Comparison of ENCODE assay signal across 28 cellular contexts in genomic region chrX:19548279-19548678, GRCh38. TPM values are rescaled to one million over a fixed set of nuclear protein-coding genes. Genes with fewer than 3 reads are reported as not detected.
A peak's percentile ranks its signal among the peaks of the same experiment; 100 is the strongest.
DNase-seq lines count a peak whose midpoint lies in the region; ATAC-seq, FAIRE-seq and TF ChIP-seq lines count a peak whose summit lies in the region.
"Had no signal": no experiment of that assay in that cellular context is flagged by ENCODE, and none has a peak within 500 bp of the region (broad histone marks: within the 10 kb centered on the region; RNA-seq: fewer than 3 reads in every experiment).

No MANE protein-coding gene starts in this region.

- no peak overlapping the region for H2BK120ac ChIP-seq in mesenchymal stem cell (ENCODE audit: low read depth, low read length)

- WGBS in mesenchymal stem cell = 86% methylated on average over 1 of the region's 2 CpGs

- no peak for DNase-seq in activated T-cell treated with anti-CD3 and anti-CD28 coated beads, Interleukin-2, amount 50 U/mL, for 4 hours
- DNase-seq in activated T-cell treated with anti-CD3 and anti-CD28 coated beads for 4 hours = no peak
- DNase-seq in GM12891 (ENCODE audit: insufficient read length, low spot score) = no peak
- DNase-seq in stimulated activated effector memory CD8-positive, alpha-beta T cell treated with anti-CD3 and anti-CD28 coated beads, Interleukin-12 subunit alpha, Interleukin-12 subunit beta, amount 100 ng/mL, for 72 hours (ENCODE audit: low spot score in 2 of 2) = no peak
- DNase-seq in mesenchymal stem cell = no peak
- DNase-seq in COLO668 (lab: John Stamatoyannopoulos, UW; ENCODE audit: unreplicated experiment) = no peak
- DNase-seq: activated CD4-positive, alpha-beta T cell treated with anti-CD3 and anti-CD28 coated beads for 4 hours; activated naive CD4-positive, alpha-beta T cell treated with anti-CD3 and anti-CD28 coated beads, Interleukin-2, amount 50 U/mL, for 16 hours; BE2C; Caco-2; effector CD8-positive, alpha-beta T cell; KBM-7; left colon; NCI-H1092; NCI-H1694; ovary; Right ventricle myocardium superior; stimulated activated naive CD4-positive, alpha-beta T cell had no signal

- no peak overlapping the region for H3K4ac ChIP-seq in mesenchymal stem cell (ENCODE audit: low read depth in 1 of 2, low read length in 2 of 2)

- no peaks in the 10 kb centered on the region for H3K9me3 ChIP-seq in mesenchymal stem cell (ENCODE audit: control insufficient read depth, low read length)
- H3K9me3 ChIP-seq: ascending aorta, BE2C, Caco-2, ovary, thoracic aorta had no signal

- H3K4me1 Mint-ChIP-seq in activated T-cell treated with anti-CD3 and anti-CD28 coated beads, Interleukin-2, amount 50 U/mL, for 4 hours (ENCODE audit: low read depth) = peaks cover 27% of the 10 kb centered on the region
- H3K4me1 Mint-ChIP-seq in activated naive CD8-positive, alpha-beta T cell (ENCODE audit: low read depth) = peaks cover 13% of the 10 kb centered on the region
- peaks cover 72% of the 10 kb centered on the region for H3K4me1 Mint-ChIP-seq in stimulated activated effector memory CD8-positive, alpha-beta T cell treated with anti-CD3 and anti-CD28 coated beads, Interleukin-12 subunit alpha, Interleukin-12 subunit beta, amount 100 ng/mL, for 72 hours
- H3K4me1 Mint-ChIP-seq: neural crest cell had no signal

- no peak overlapping the region for H3K23ac ChIP-seq in mesenchymal stem cell (ENCODE audit: low read length in 2 of 2)

- no peak overlapping the region for H2AK5ac ChIP-seq in mesenchymal stem cell (ENCODE audit: low read length, severe bottlenecking)

- TF ChIP-seq POLR2A in GM12891 (IDR thresholded peaks at IDR 0.05; ENCODE audit: low read depth, low read length) = no peak

- H3K9ac ChIP-seq in mesenchymal stem cell (ENCODE audit: low read length) = no peak overlapping the region

- H3K4me1 ChIP-seq in mesenchymal stem cell (ENCODE audit: control insufficient read depth, insufficient read depth, low read depth, low read length) = peaks cover 5% of the 10 kb centered on the region
- H3K4me1 ChIP-seq: ascending aorta, BE2C, Caco-2 had no signal

- H3K18ac ChIP-seq in mesenchymal stem cell (ENCODE audit: low read depth in 1 of 2, low read length in 2 of 2) = no peak overlapping the region

- H3K27ac Mint-ChIP-seq in activated naive CD8-positive, alpha-beta T cell = peak overlapping the region; percentile 90
- peak overlapping the region; percentile 93 for H3K27ac Mint-ChIP-seq in stimulated activated effector memory CD8-positive, alpha-beta T cell treated with anti-CD3 and anti-CD28 coated beads, Interleukin-12 subunit alpha, Interleukin-12 subunit beta, amount 100 ng/mL, for 72 hours

- H2AFZ ChIP-seq in mesenchymal stem cell (ENCODE audit: low read depth, low read length) = no peak overlapping the region

- H3K9me3 Mint-ChIP-seq in activated T-cell treated with anti-CD3 and anti-CD28 coated beads, Interleukin-2, amount 50 U/mL, for 4 hours = no peaks in the 10 kb centered on the region
- no peaks in the 10 kb centered on the region for H3K9me3 Mint-ChIP-seq in activated naive CD8-positive, alpha-beta T cell (ENCODE audit: low read depth)
- no peaks in the 10 kb centered on the region for H3K9me3 Mint-ChIP-seq in stimulated activated effector memory CD8-positive, alpha-beta T cell treated with anti-CD3 and anti-CD28 coated beads, Interleukin-12 subunit alpha, Interleukin-12 subunit beta, amount 100 ng/mL, for 72 hours
- H3K9me3 Mint-ChIP-seq: neural crest cell had no signal

- H4K91ac ChIP-seq in mesenchymal stem cell (ENCODE audit: low read length) = no peak overlapping the region

- H3K27me3 ChIP-seq in mesenchymal stem cell (ENCODE audit: control insufficient read depth in 1 of 2, insufficient read depth in 1 of 2, low read length in 2 of 2) = peaks cover 0 to 4% of the 10 kb centered on the region in 2 experiments
- H3K27me3 ChIP-seq: ascending aorta, BE2C, ovary had no signal

- H3K14ac ChIP-seq in mesenchymal stem cell (ENCODE audit: low read length in 2 of 2) = no peak overlapping the region

- peak overlapping the region; percentile 37 for H3K4me3 Mint-ChIP-seq in activated T-cell treated with anti-CD3 and anti-CD28 coated beads, Interleukin-2, amount 50 U/mL, for 4 hours
- H3K4me3 Mint-ChIP-seq in activated naive CD8-positive, alpha-beta T cell = no peak overlapping the region
- H3K4me3 Mint-ChIP-seq in stimulated activated effector memory CD8-positive, alpha-beta T cell treated with anti-CD3 and anti-CD28 coated beads, Interleukin-12 subunit alpha, Interleukin-12 subunit beta, amount 100 ng/mL, for 72 hours = peak overlapping the region; percentile 67
- H3K4me3 Mint-ChIP-seq: neural crest cell had no signal

- no peaks in the 10 kb centered on the region for H3K27me3 Mint-ChIP-seq in activated T-cell treated with anti-CD3 and anti-CD28 coated beads, Interleukin-2, amount 50 U/mL, for 4 hours (ENCODE audit: low read depth)
- H3K27me3 Mint-ChIP-seq in activated naive CD8-positive, alpha-beta T cell = no peaks in the 10 kb centered on the region

- FAIRE-seq in GM12891 (lab: Jason Lieb, UNC) = peak; percentile 40
- FAIRE-seq: urothelium cell line had no signal

- H2BK5ac ChIP-seq in mesenchymal stem cell (ENCODE audit: low read depth, low read length, poor library complexity, severe bottlenecking) = no peak overlapping the region

- no peaks in the 10 kb centered on the region for H3K79me1 ChIP-seq in mesenchymal stem cell (replicated peaks; ENCODE audit: low read length, poor library complexity, severe bottlenecking)

- H2BK15ac ChIP-seq in mesenchymal stem cell (ENCODE audit: low read depth, poor library complexity, severe bottlenecking) = no peak overlapping the region

- no peak overlapping the region for H2BK12ac ChIP-seq in mesenchymal stem cell (ENCODE audit: low read length in 2 of 2)

- H3K36me3 Mint-ChIP-seq in activated T-cell treated with anti-CD3 and anti-CD28 coated beads, Interleukin-2, amount 50 U/mL, for 4 hours (ENCODE audit: insufficient read depth) = peaks cover 29% of the 10 kb centered on the region
- peaks cover 2% of the 10 kb centered on the region for H3K36me3 Mint-ChIP-seq in activated naive CD8-positive, alpha-beta T cell
- H3K36me3 Mint-ChIP-seq in stimulated activated effector memory CD8-positive, alpha-beta T cell treated with anti-CD3 and anti-CD28 coated beads, Interleukin-12 subunit alpha, Interleukin-12 subunit beta, amount 100 ng/mL, for 72 hours = peaks cover 78% of the 10 kb centered on the region

- no peak overlapping the region for H3K4me3 ChIP-seq in mesenchymal stem cell (ENCODE audit: insufficient read depth in 1 of 2, low read depth in 1 of 2, low read length in 2 of 2)
- H3K4me3 ChIP-seq: ascending aorta, coronary artery, ovary, thoracic aorta had no signal

- H3K36me3 ChIP-seq in mesenchymal stem cell (ENCODE audit: control insufficient read depth in 1 of 2, insufficient read depth in 2 of 2, low read depth in 1 of 2, low read length in 2 of 2) = peaks cover 7 to 48% of the 10 kb centered on the region in 2 experiments
- H3K36me3 ChIP-seq: ascending aorta, BE2C, ovary, thoracic aorta had no signal

- no peak overlapping the region for H4K8ac ChIP-seq in mesenchymal stem cell (ENCODE audit: low read length)

- no peak overlapping the region for H3K27ac ChIP-seq in mesenchymal stem cell (ENCODE audit: low read length, poor library complexity, severe bottlenecking)
- H3K27ac ChIP-seq: ascending aorta, coronary artery, epithelial cell of prostate, HL-60, ovary, thoracic aorta had no signal

- peak; percentile 19 to 59 for ATAC-seq in activated T-cell treated with anti-CD3 and anti-CD28 coated beads, Interleukin-2, amount 50 U/mL, for 4 hours
- ATAC-seq in stimulated activated effector memory CD8-positive, alpha-beta T cell treated with anti-CD3 and anti-CD28 coated beads, Interleukin-12 subunit alpha, Interleukin-12 subunit beta, amount 100 ng/mL, for 72 hours = peak; percentile 39
- ATAC-seq: HCT116, left colon had no signal

- H3K4me2 ChIP-seq in mesenchymal stem cell (ENCODE audit: low read length, poor library complexity, severe bottlenecking) = no peak overlapping the region

TF ChIP-seq in GM12891, 5 proteins besides CTCF, POLR2A, EP300 and RAD21:
- TF ChIP-seq TAF1 (IDR thresholded peaks at IDR 0.05; ENCODE audit: low read depth, low read length) (no peak), SPI1 (IDR thresholded peaks at IDR 0.05; ENCODE audit: low read depth, low read length) (no peak), PAX5 (IDR thresholded peaks at IDR 0.05; ENCODE audit: insufficient read depth, low read length, severe bottlenecking) (no peak), POLR2AphosphoS5 (IDR thresholded peaks at IDR 0.05; ENCODE audit: low read depth, low read length) (no peak), POU2F2 (IDR thresholded peaks at IDR 0.05; ENCODE audit: low read depth, low read length) (no peak)
TF ChIP-seq in GM12891: peak in this region for 0.

RNA-seq across cellular contexts. Expression of gene MAP3K15, which starts 33.0 kb away (rescaled TPM):
- total RNA-seq in activated T-cell treated with anti-CD3 and anti-CD28 coated beads, Interleukin-2, amount 50 U/mL, for 4 hours = under 1 TPM in 1 of 3 donors, not detected in 2; 0.15 TPM
- polyA plus RNA-seq in GM12891 (2012; ENCODE audit: low read depth, missing spikeins) = 0.05 TPM
- polyA plus RNA-seq in mesenchymal stem cell (2013, experiment 1 of 2) = 0.26 TPM
- polyA plus RNA-seq in mesenchymal stem cell (2013, experiment 2 of 2) = 0.21 TPM
- total RNA-seq: M059J, Right ventricle myocardium superior had no signal
